ENCODE assay signal across 1 cellular context in the genomic region with DNA sequence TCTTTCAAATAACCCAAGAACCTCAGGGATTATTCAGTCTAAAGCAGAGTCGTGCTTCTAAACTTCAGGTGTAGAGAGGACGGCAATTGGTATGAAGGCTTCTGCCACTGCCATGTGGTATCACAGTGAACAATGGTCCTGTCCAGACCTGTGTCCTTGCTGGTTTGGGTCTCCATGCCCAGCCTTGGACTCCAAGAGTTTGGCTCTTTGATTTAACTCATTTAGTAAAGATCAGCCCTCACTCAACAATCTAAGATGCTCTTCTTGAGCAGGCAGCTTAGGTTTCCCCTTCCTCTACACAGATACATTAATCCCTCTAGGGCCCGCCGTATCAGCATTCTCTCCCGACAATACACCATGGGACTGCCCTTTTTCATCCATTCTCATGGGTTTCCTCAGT.
TF ChIP-seq lines count a peak whose summit lies in the region.

No MANE protein-coding gene starts in this region.

TF ChIP-seq in IMR-90, 13 proteins besides CTCF, POLR2A, EP300 and RAD21:
- TF ChIP-seq SMC3 (IDR thresholded peaks at IDR 0.05; ENCODE audit: low read depth, low read length) (no peak), CHD1 (IDR thresholded peaks at IDR 0.05; ENCODE audit: low read depth, low read length) (no peak), FOS (IDR thresholded peaks at IDR 0.05; ENCODE audit: low read depth, low read length) (no peak), USF2 (IDR thresholded peaks at IDR 0.05; ENCODE audit: low read depth, low read length) (no peak), RFX5 (IDR thresholded peaks at IDR 0.05; ENCODE audit: low read depth, low read length) (no peak), MAZ (IDR thresholded peaks at IDR 0.05; ENCODE audit: borderline replicate concordance, low read depth, low read length) (no peak), MAFK (IDR thresholded peaks at IDR 0.05; ENCODE audit: low read depth, low read length) (no peak), RCOR1 (IDR thresholded peaks at IDR 0.05; ENCODE audit: insufficient replicate concordance, low read length) (no peak), MXI1 (IDR thresholded peaks at IDR 0.05; ENCODE audit: borderline replicate concordance, low read depth, low read length) (no peak), CEBPB (IDR thresholded peaks at IDR 0.05; ENCODE audit: low read depth, low read length) (no peak), BHLHE40 (IDR thresholded peaks at IDR 0.05; ENCODE audit: low read depth, low read length) (no peak)
- TF ChIP-seq, protein P1, sequence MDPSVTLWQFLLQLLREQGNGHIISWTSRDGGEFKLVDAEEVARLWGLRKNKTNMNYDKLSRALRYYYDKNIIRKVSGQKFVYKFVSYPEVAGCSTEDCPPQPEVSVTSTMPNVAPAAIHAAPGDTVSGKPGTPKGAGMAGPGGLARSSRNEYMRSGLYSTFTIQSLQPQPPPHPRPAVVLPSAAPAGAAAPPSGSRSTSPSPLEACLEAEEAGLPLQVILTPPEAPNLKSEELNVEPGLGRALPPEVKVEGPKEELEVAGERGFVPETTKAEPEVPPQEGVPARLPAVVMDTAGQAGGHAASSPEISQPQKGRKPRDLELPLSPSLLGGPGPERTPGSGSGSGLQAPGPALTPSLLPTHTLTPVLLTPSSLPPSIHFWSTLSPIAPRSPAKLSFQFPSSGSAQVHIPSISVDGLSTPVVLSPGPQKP (IDR thresholded peaks at IDR 0.05; ENCODE audit: borderline replicate concordance, low read depth, low read length), result no peak
TF ChIP-seq in IMR-90: peak in this region for 0.
